In genomic region chr22:45771057-45771456, GRCh38 we compare ENCODE assay signal across 1 cellular context.
TF ChIP-seq lines count a peak whose summit lies in the region.

No MANE protein-coding gene starts in this region.

TF ChIP-seq in SK-N-SH, 30 proteins besides CTCF, POLR2A, EP300 and RAD21 (continued from another document):
- no peak for TF ChIP-seq REST (IDR thresholded peaks at IDR 0.05; ENCODE audit: low read depth, low read length)
- TF ChIP-seq NFIC (IDR thresholded peaks at IDR 0.05; ENCODE audit: borderline replicate concordance), result no peak
- TF ChIP-seq EZH2phosphoT487 (IDR thresholded peaks at IDR 0.05; ENCODE audit: borderline replicate concordance, low read depth), result no peak
- TF ChIP-seq SIN3A (IDR thresholded peaks at IDR 0.05; ENCODE audit: borderline replicate concordance, low read depth, low read length), result no peak
- TF ChIP-seq PBX3 (IDR thresholded peaks at IDR 0.05), result no peak
- TF ChIP-seq IRF3 (IDR thresholded peaks at IDR 0.05; ENCODE audit: low read depth, low read length), result no peak
- TF ChIP-seq TEAD4 (IDR thresholded peaks at IDR 0.05; ENCODE audit: borderline replicate concordance, insufficient read depth), result no peak
- no peak for TF ChIP-seq RCOR1 (IDR thresholded peaks at IDR 0.05; ENCODE audit: low read length)
- TF ChIP-seq RXRA (IDR thresholded peaks at IDR 0.05; ENCODE audit: borderline replicate concordance, low read depth), result no peak
- no peak for TF ChIP-seq ELF1 (IDR thresholded peaks at IDR 0.05)
- TF ChIP-seq JUND (IDR thresholded peaks at IDR 0.05), result no peak
- TF ChIP-seq SMC3 (IDR thresholded peaks at IDR 0.05; ENCODE audit: low read depth, low read length), result no peak
- TF ChIP-seq USF2 (IDR thresholded peaks at IDR 0.05; ENCODE audit: borderline replicate concordance, low read depth, low read length), result no peak
